In the genomic region with DNA sequence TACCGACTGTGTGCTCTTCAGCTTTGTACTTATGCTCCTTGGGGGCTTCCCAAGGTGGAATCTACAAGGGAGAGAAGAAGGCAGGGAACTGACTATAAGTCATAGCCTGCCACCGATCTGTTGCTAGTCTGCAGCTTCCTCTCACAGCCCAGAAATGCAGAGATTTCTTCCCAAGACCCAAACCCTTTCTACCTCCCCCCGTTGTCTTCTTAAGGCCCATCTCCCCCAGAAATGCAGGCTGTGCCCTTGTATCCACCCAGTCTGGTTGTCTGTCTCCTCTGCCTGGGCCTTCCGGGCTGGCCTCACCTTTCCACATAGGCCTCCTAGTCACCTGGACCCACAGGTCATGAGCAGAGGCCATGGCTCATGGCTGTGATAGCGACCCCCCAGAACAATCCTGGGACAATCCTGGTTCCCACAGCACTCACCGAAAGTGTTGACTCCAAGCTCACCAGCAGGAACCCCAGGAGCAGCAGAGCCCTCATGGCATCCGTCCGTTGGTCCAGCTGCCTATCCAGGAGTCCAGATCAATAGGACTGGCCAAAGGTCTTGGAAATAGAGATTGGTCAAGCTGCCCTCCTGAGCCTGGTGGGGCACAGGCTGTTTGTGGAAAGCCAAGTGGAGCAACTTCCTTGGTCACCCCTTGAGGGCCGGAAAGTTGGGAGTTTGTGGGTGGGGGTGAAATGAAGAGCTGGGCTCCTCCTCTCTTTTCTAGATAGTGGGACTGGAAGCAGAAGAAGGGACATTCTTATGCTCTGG, we compare ENCODE assay signal across 27 cellular contexts. TPM values are rescaled to one million over a fixed set of nuclear protein-coding genes. Genes with fewer than 3 reads are reported as not detected.
DNase-seq lines count a peak whose midpoint lies in the region; ATAC-seq and TF ChIP-seq lines count a peak whose summit lies in the region.
"Had no signal": no experiment of that assay in that cellular context is flagged by ENCODE, and none has a peak within 500 bp of the region (broad histone marks: within the 10 kb centered on the region; RNA-seq: fewer than 3 reads in every experiment).

A gene (minus strand): TSS at position 522 of the 759 bp plus-strand sequence. CDS start 37 bp downstream, at position 485.

- no peak within 1 kb of the TSS for H3K4me2 ChIP-seq in PC-3 (ENCODE audit: low read length)
- H3K4me2 ChIP-seq: BLaER1 treated with 17β-estradiol and CSF1 and Interleukin-3, amounts not matched to agents 10 nM and 100 nM; GM23338 had no signal

- H3K36me3 ChIP-seq in breast epithelium, result no peaks in the 10 kb centered on the region
- no peaks in the 10 kb centered on the region for H3K36me3 ChIP-seq in PC-3 (ENCODE audit: low read depth, low read length)
- no peaks in the 10 kb centered on the region for H3K36me3 ChIP-seq in effector memory CD4-positive, alpha-beta T cell (ENCODE audit: control insufficient read depth, insufficient read depth, low read length)
- H3K36me3 ChIP-seq: BLaER1 treated with 17β-estradiol and CSF1 and Interleukin-3, amounts not matched to agents 10 nM and 100 nM; SJSA1 had no signal

- no peaks in the 10 kb centered on the region for H3K79me2 ChIP-seq in PC-3 (ENCODE audit: low read length)
- H3K79me2 ChIP-seq: parathyroid adenoma had no signal

- in situ Hi-C loops in G401 (cut with HindIII; ENCODE audit: low sequenced_read_pairs), result loop anchor here (5.0 kb wide), 1 partner anchor 38 kb away; a partner anchor contains a TSS

- H3K4me3 Mint-ChIP-seq in MCF 10A (ENCODE audit: unreplicated experiment) (no peak within 1 kb of the TSS), immature natural killer cell (peak within 1 kb of the TSS; percentile 7 to 79 (median 69))
- H3K4me3 Mint-ChIP-seq: GM23338, HFFc6, nephron progenitor cell, type B pancreatic cell had no signal

- ATAC-seq in PC-3, result no peak
- ATAC-seq: GM23338, right cardiac atrium had no signal

- no peaks in the 10 kb centered on the region for H3K9me2 ChIP-seq in PC-3 (replicated peaks; ENCODE audit: low read length)

- H3K9me3 Mint-ChIP-seq in MCF 10A (ENCODE audit: unreplicated experiment) (no peaks in the 10 kb centered on the region), immature natural killer cell (no peaks in the 10 kb centered on the region)
- H3K9me3 Mint-ChIP-seq: GM23338, HFFc6, nephron progenitor cell, type B pancreatic cell had no signal

- no peak within 1 kb of the TSS for H3K9ac ChIP-seq in PC-3 (ENCODE audit: low read length)
- H3K9ac ChIP-seq: BLaER1 treated with 17β-estradiol and CSF1 and Interleukin-3, amounts not matched to agents 10 nM and 100 nM; parathyroid adenoma had no signal

- DNase-seq in MCF 10A (ENCODE audit: unreplicated experiment), result no peak
- no peak for DNase-seq in breast epithelium (ENCODE audit: low spot score in 2 of 2)
- no peak for DNase-seq in PC-3
- no peak for DNase-seq in immature natural killer cell
- DNase-seq in inferior parietal cortex (ENCODE audit: extremely low spot score), result no peak
- DNase-seq in NAMALWA (ENCODE audit: low spot score), result no peak
- no peak for DNase-seq in effector memory CD4-positive, alpha-beta T cell
- no peak for DNase-seq in G401 (ENCODE audit: low spot score)
- DNase-seq: activated CD4-positive, alpha-beta T cell treated with anti-CD3 and anti-CD28 coated beads, Interleukin-2, amount 50 U/mL, for 4 hours; activated gamma-delta T cell; activated T-cell treated with anti-CD3 and anti-CD28 coated beads for 4 hours; dorsolateral prefrontal cortex; glutamatergic neuron; HFFc6; NCI-H1092; NCI-H1694 treated with DMSO at 0.1 percent for 48 hours; NCI-H69; nephron progenitor cell; right cardiac atrium; stimulated activated CD4-positive, alpha-beta T cell treated with anti-CD3 and anti-CD28 coated beads, Interleukin-12 subunit alpha, Interleukin-12 subunit beta, amount 100 ng/mL, for 4 hours; stimulated activated CD4-positive, alpha-beta T cell treated with anti-CD3 and anti-CD28 coated beads, Interleukin-4, amount 100 ng/mL, for 1 hour had no signal

- H4K20me1 ChIP-seq in PC-3 (ENCODE audit: low read length), result no peaks in the 10 kb centered on the region
- H4K20me1 ChIP-seq: BLaER1 treated with 17β-estradiol and CSF1 and Interleukin-3, amounts not matched to agents 10 nM and 100 nM had no signal

- peaks cover 15% of the 10 kb centered on the region for H3K36me3 Mint-ChIP-seq in MCF 10A (ENCODE audit: insufficient read depth, unreplicated experiment)
- H3K36me3 Mint-ChIP-seq in immature natural killer cell, result no peaks in the 10 kb centered on the region
- H3K36me3 Mint-ChIP-seq: type B pancreatic cell had no signal

- H3K27ac ChIP-seq in breast epithelium, result no peak within 1 kb of the TSS
- no peak within 1 kb of the TSS for H3K27ac ChIP-seq in PC-3 (ENCODE audit: low read length)
- H3K27ac ChIP-seq in effector memory CD4-positive, alpha-beta T cell (ENCODE audit: insufficient read depth, low read length, poor library complexity, severe bottlenecking), result no peak within 1 kb of the TSS
- H3K27ac ChIP-seq: BLaER1 treated with 17β-estradiol and CSF1 and Interleukin-3, amounts not matched to agents 10 nM and 100 nM; dorsolateral prefrontal cortex; SJSA1 had no signal

- BruUV-seq in MCF 10A (replicated peaks; lab: Mats Ljungman, UMichigan) (no TSS peak), PC-3 (replicated peaks; lab: Mats Ljungman, UMichigan) (no TSS peak)

- H3K4me3 ChIP-seq in breast epithelium, result no peak within 1 kb of the TSS
- H3K4me3 ChIP-seq in PC-3 (ENCODE audit: low read length), result no peak within 1 kb of the TSS
- H3K4me3 ChIP-seq in effector memory CD4-positive, alpha-beta T cell (ENCODE audit: insufficient read depth, low read depth, low read length, poor library complexity, severe bottlenecking), result no peak within 1 kb of the TSS
- H3K4me3 ChIP-seq: BLaER1 treated with 17β-estradiol and CSF1 and Interleukin-3, amounts not matched to agents 10 nM and 100 nM; dorsolateral prefrontal cortex; GM23338; lung; SJSA1 had no signal

- intact Hi-C loops in MCF 10A (cut with micrococcal nuclease), result no loop called here
- intact Hi-C loops in breast epithelium (cut with DNase I; ENCODE audit: low total_unique reads), result loop anchor here (5.0 kb wide), 1 partner anchor 38 kb away; a partner anchor contains a TSS
- intact Hi-C loops in PC-3 (cut with micrococcal nuclease), result no loop called here

- H3K9me3 ChIP-seq in breast epithelium, result no peaks in the 10 kb centered on the region
- H3K9me3 ChIP-seq in PC-3 (ENCODE audit: low read length), result no peaks in the 10 kb centered on the region
- no peaks in the 10 kb centered on the region for H3K9me3 ChIP-seq in effector memory CD4-positive, alpha-beta T cell (ENCODE audit: control insufficient read depth, low read length)
- H3K9me3 ChIP-seq: BLaER1 treated with 17β-estradiol and CSF1 and Interleukin-3, amounts not matched to agents 10 nM and 100 nM; SJSA1 had no signal

- H3K27me3 Mint-ChIP-seq in MCF 10A (ENCODE audit: insufficient read depth, unreplicated experiment) (no peaks in the 10 kb centered on the region), immature natural killer cell (ENCODE audit: low read depth in 3 of 3) (peaks cover 5 to 10% (median 7%) of the 10 kb centered on the region in 3 donors)

- CTCF ChIA-PET in MCF 10A (lab: Yijun Ruan, JAX), result interaction anchor here (0.6 to 8.5 kb wide), 15 partner anchors 17 to 340 kb away, joined by 3 to 134 read pairs (median 4); a partner anchor contains a TSS
- CTCF ChIA-PET in PC-3 (lab: Charles Lee), result no interaction called here

- H2AFZ ChIP-seq in PC-3 (ENCODE audit: low read length), result no peak within 1 kb of the TSS
- H2AFZ ChIP-seq: GM23338, parathyroid adenoma had no signal

- POLR2A ChIA-PET in MCF 10A (lab: Yijun Ruan, JAX) (interaction anchor here (0.8 to 1.9 kb wide), 3 partner anchors 17 to 87 kb away, joined by 3 to 13 read pairs (median 4); a partner anchor contains a TSS), PC-3 (lab: Charles Lee; ENCODE audit: unreplicated experiment) (no interaction called here)

- H3K27me3 ChIP-seq in breast epithelium, result no peaks in the 10 kb centered on the region
- H3K27me3 ChIP-seq in PC-3 (ENCODE audit: low read length), result no peaks in the 10 kb centered on the region
- no peaks in the 10 kb centered on the region for H3K27me3 ChIP-seq in effector memory CD4-positive, alpha-beta T cell (replicated peaks; ENCODE audit: control insufficient read depth, insufficient read depth, low read length, poor library complexity, severe bottlenecking)
- H3K27me3 ChIP-seq: BLaER1 treated with 17β-estradiol and CSF1 and Interleukin-3, amounts not matched to agents 10 nM and 100 nM had no signal

- H3K4me1 ChIP-seq in breast epithelium (peaks cover 0 to 5% of the 10 kb centered on the region in 2 donors), PC-3 (ENCODE audit: insufficient read depth, low read length) (peaks cover 7% of the 10 kb centered on the region; the same call in 1 of the 2 replicates)
- H3K4me1 ChIP-seq in effector memory CD4-positive, alpha-beta T cell (ENCODE audit: control insufficient read depth, insufficient read depth, low read length, poor library complexity, severe bottlenecking), result peaks cover 9% of the 10 kb centered on the region

- H3K4me1 Mint-ChIP-seq in MCF 10A (ENCODE audit: insufficient read depth, unreplicated experiment), result peaks cover 11% of the 10 kb centered on the region
- peaks cover 76 to 77% of the 10 kb centered on the region in 2 donors for H3K4me1 Mint-ChIP-seq in immature natural killer cell
- H3K4me1 Mint-ChIP-seq: GM23338 had no signal

- no peak for TF ChIP-seq POLR2A in breast epithelium (IDR thresholded peaks at IDR 0.05)

- H3K27ac Mint-ChIP-seq in MCF 10A (ENCODE audit: low read depth, unreplicated experiment), result no peak within 1 kb of the TSS
- H3K27ac Mint-ChIP-seq in immature natural killer cell, result peak within 1 kb of the TSS; percentile 59 to 92 (median 82)
- H3K27ac Mint-ChIP-seq: GM23338, HFFc6, nephron progenitor cell, type B pancreatic cell had no signal

- TF ChIP-seq CTCF in MCF 10A (IDR thresholded peaks at IDR 0.05; ENCODE audit: unreplicated experiment) (no peak), breast epithelium (IDR thresholded peaks at IDR 0.05) (no peak), PC-3 (conservative IDR thresholded peaks at IDR 0.05; ENCODE audit: low read depth, low read length) (no peak)

- no peaks in the 10 kb centered on the region for H3F3A ChIP-seq in PC-3 (ENCODE audit: low read length, unreplicated experiment)

RNA-seq across cellular contexts. Expression of the gene that starts here (rescaled TPM):
- total RNA-seq in MCF 10A (2022) (13.6 and 16.5 TPM in 2 replicates), breast epithelium (1 to 10 TPM in 2 of 3 donors, under 1 TPM in 1; 0.64 to 2.9 (median 2.6) TPM), PC-3 (2014; rRNA removed) (31.0 and 36.8 TPM in 2 replicates)
- 1 to 10 TPM in 2 of 3 donors, not detected in 1; 1.3 to 2.3 TPM for polyA plus RNA-seq in immature natural killer cell
- total RNA-seq in G401 (2014; rRNA removed; shearing (Covaris generic)), result 3.1 and 11.4 TPM in 2 replicates
